In genomic region chr13:97977982-97978381, GRCh38 we compare ENCODE assay signal across 9 cellular contexts. TPM values are rescaled to one million over a fixed set of nuclear protein-coding genes. Genes with fewer than 3 reads are reported as not detected.
DNase-seq lines count a peak whose midpoint lies in the region; ATAC-seq and TF ChIP-seq lines count a peak whose summit lies in the region.
"Had no signal": no experiment of that assay in that cellular context is flagged by ENCODE, and none has a peak within 500 bp of the region (broad histone marks: within the 10 kb centered on the region; RNA-seq: fewer than 3 reads in every experiment).

No MANE protein-coding gene starts in this region.

- H3K9ac ChIP-seq in PC-3 (ENCODE audit: low read length), result peak overlapping the region; percentile 96

- no peaks in the 10 kb centered on the region for H3K27me3 ChIP-seq in PC-3 (ENCODE audit: low read length)

- POLR2A ChIA-PET in PC-3 (lab: Charles Lee; ENCODE audit: unreplicated experiment), result interaction anchor here (0.7 kb wide), 1 partner anchor 98 kb away, joined by 3 read pairs; no protein-coding TSS in a partner anchor

- H3K27ac Mint-ChIP-seq in endothelial cell (ENCODE audit: unreplicated experiment) (no peak overlapping the region), osteocyte (ENCODE audit: unreplicated experiment) (peak overlapping the region; percentile 94)

- TF ChIP-seq CTCF in PC-3 (conservative IDR thresholded peaks at IDR 0.05; ENCODE audit: low read depth, low read length) (no peak), endothelial cell (IDR thresholded peaks at IDR 0.05; ENCODE audit: unreplicated experiment) (no peak), osteocyte (IDR thresholded peaks at IDR 0.05) (no peak)

- peak overlapping the region; percentile 73; the same call in 1 of the 2 replicates for H3K27ac ChIP-seq in PC-3 (ENCODE audit: low read length)

- intact Hi-C loops in PC-3 (cut with micrococcal nuclease), result loop anchor here (1.0 to 5.0 kb wide), 3 partner anchors 33 to 98 kb away; no protein-coding TSS in a partner anchor

- H3K9me2 ChIP-seq in PC-3 (replicated peaks; ENCODE audit: low read length), result no peaks in the 10 kb centered on the region

- H3K4me3 Mint-ChIP-seq in endothelial cell (ENCODE audit: unreplicated experiment) (peak overlapping the region; percentile 99), osteocyte (ENCODE audit: unreplicated experiment) (peak overlapping the region; percentile 93)

- H3F3A ChIP-seq in PC-3 (ENCODE audit: low read length, unreplicated experiment), result no peaks in the 10 kb centered on the region

- H3K4me1 ChIP-seq in PC-3 (ENCODE audit: insufficient read depth, low read length), result peaks cover 28% of the 10 kb centered on the region

- no TSS peak for BruUV-seq in PC-3 (replicated peaks; lab: Mats Ljungman, UMichigan)

- CTCF ChIA-PET in PC-3 (lab: Charles Lee), result no interaction called here

- peaks cover 62% of the 10 kb centered on the region for H3K79me2 ChIP-seq in PC-3 (ENCODE audit: low read length)

- no peak overlapping the region for H2AFZ ChIP-seq in PC-3 (ENCODE audit: low read length)

- H4K20me1 ChIP-seq in PC-3 (ENCODE audit: low read length), result peaks cover 38% of the 10 kb centered on the region

- no peak for ATAC-seq in PC-3
- ATAC-seq in HG02588 (IDR thresholded peaks at IDR 0.05; ENCODE audit: unreplicated experiment), result no peak
- no peak for ATAC-seq in HG03442 (IDR thresholded peaks at IDR 0.05; ENCODE audit: unreplicated experiment)
- ATAC-seq in GM19467 (IDR thresholded peaks at IDR 0.05; ENCODE audit: unreplicated experiment), result no peak

- H3K27me3 Mint-ChIP-seq in endothelial cell (ENCODE audit: unreplicated experiment) (peaks cover 14% of the 10 kb centered on the region), osteocyte (ENCODE audit: unreplicated experiment) (no peaks in the 10 kb centered on the region)

- no peaks in the 10 kb centered on the region for H3K9me3 ChIP-seq in PC-3 (ENCODE audit: low read length)

- DNase-seq in NCI-H526 treated with DMSO at 0.1 percent for 48 hours (lab: John Stamatoyannopoulos, UW) (peak; percentile 68), NCI-H526 (lab: John Stamatoyannopoulos, UW) (no peak), PC-3 (no peak), endothelial cell (ENCODE audit: low spot score) (no peak), osteocyte (ENCODE audit: extremely low spot score, unreplicated experiment) (no peak)
- DNase-seq: anterior cingulate cortex had no signal

- H3K36me3 Mint-ChIP-seq in endothelial cell (ENCODE audit: low read depth, unreplicated experiment) (peaks cover 12% of the 10 kb centered on the region), osteocyte (ENCODE audit: unreplicated experiment) (peaks cover 3% of the 10 kb centered on the region)

- peak overlapping the region; percentile 91 for H3K4me2 ChIP-seq in PC-3 (ENCODE audit: low read length)

- peak overlapping the region; percentile 95 for H3K4me3 ChIP-seq in PC-3 (ENCODE audit: low read length)

- peaks cover 23% of the 10 kb centered on the region for H3K36me3 ChIP-seq in PC-3 (ENCODE audit: low read depth, low read length)

- H3K4me1 Mint-ChIP-seq in endothelial cell (ENCODE audit: unreplicated experiment) (peaks cover 11% of the 10 kb centered on the region), osteocyte (ENCODE audit: unreplicated experiment) (peaks cover 52% of the 10 kb centered on the region)

- H3K9me3 Mint-ChIP-seq in endothelial cell (ENCODE audit: unreplicated experiment), result no peaks in the 10 kb centered on the region
- no peaks in the 10 kb centered on the region for H3K9me3 Mint-ChIP-seq in osteocyte (ENCODE audit: unreplicated experiment)

RNA-seq across cellular contexts. Expression of gene IPO5, which starts 24.5 kb away (rescaled TPM):
- total RNA-seq in PC-3 (2014; rRNA removed) (155 and 181 TPM in 2 replicates), endothelial cell (ENCODE audit: unreplicated experiment) (154 TPM), osteocyte (143 and 145 TPM in 2 replicates)
